ENCODE assay signal across 10 cellular contexts in the genomic region with DNA sequence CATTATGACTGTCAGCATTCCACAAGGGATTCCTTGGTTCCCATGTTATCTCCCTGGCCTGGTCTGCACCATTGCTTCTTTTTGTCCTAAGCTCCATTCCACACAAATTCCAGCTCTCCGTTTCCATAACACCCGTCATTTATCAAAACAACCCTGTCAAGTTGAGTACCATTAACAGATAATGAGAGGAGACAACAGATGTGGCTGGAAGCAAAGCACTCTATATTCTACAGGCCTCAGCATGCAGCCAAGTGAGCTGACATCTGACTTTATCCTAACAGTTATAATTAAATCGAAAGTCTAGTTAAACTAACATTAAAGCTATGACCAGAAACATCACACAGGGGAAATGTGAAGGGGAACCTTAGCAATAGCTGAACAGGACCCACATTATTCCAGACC.
DNase-seq lines count a peak whose midpoint lies in the region; ATAC-seq and TF ChIP-seq lines count a peak whose summit lies in the region.
"Had no signal": no experiment of that assay in that cellular context is flagged by ENCODE, and none has a peak within 500 bp of the region (broad histone marks: within the 10 kb centered on the region; RNA-seq: fewer than 3 reads in every experiment).

No MANE protein-coding gene starts in this region.

- H4K20me1 ChIP-seq in GM23338 (replicated peaks; ENCODE audit: insufficient read depth): no peaks in the 10 kb centered on the region; the same call in 1 of the 2 replicates

- H3K4me2 ChIP-seq in GM23338: no peak overlapping the region

- no peaks in the 10 kb centered on the region for H3K27me3 ChIP-seq in GM23338 (ENCODE audit: insufficient read depth)
- H3K27me3 ChIP-seq: left lung had no signal

- peak overlapping the region; percentile 18; the same call in 1 of the 2 replicates for H3K27ac ChIP-seq in GM23338 (ENCODE audit: low read depth)

- peaks cover 90% of the 10 kb centered on the region for H3K79me2 ChIP-seq in GM23338 (replicated peaks; ENCODE audit: insufficient read depth)

- TF ChIP-seq CTCF in GM23338 (conservative IDR thresholded peaks at IDR 0.05; ENCODE audit: low read depth in 2 of 2) (no peak), osteocyte (IDR thresholded peaks at IDR 0.05) (no peak)

- H3K36me3 ChIP-seq in GM23338 (ENCODE audit: insufficient read depth): no peaks in the 10 kb centered on the region
- H3K36me3 ChIP-seq: left lung had no signal

- no peaks in the 10 kb centered on the region for H3F3A ChIP-seq in GM23338 (replicated peaks; ENCODE audit: low read depth)

- H3K4me1 ChIP-seq in GM23338 (ENCODE audit: insufficient read depth): peaks cover 42% of the 10 kb centered on the region

- H3K4me1 Mint-ChIP-seq in GM23338 (peaks cover 55% of the 10 kb centered on the region), osteocyte (ENCODE audit: unreplicated experiment) (peaks cover 65% of the 10 kb centered on the region)

- DNase-seq in GM23338 (ENCODE audit: low spot score) (peak; percentile 47), NCI-H2196 treated with DMSO at 0.1 percent for 48 hours (lab: John Stamatoyannopoulos, UW; ENCODE audit: unreplicated experiment) (peak; percentile 71), dermis blood vessel endothelial cell (peak; percentile 27), osteocyte (ENCODE audit: extremely low spot score, unreplicated experiment) (no peak), SKM-1 (lab: John Stamatoyannopoulos, UW; ENCODE audit: unreplicated experiment) (no peak), hypothalamus (lab: John Stamatoyannopoulos, UW) (no peak)
- DNase-seq: H7, left lung had no signal

- H3K4me3 Mint-ChIP-seq in GM23338 (no peak overlapping the region), osteocyte (ENCODE audit: unreplicated experiment) (no peak overlapping the region)

- H3K9me2 ChIP-seq in GM23338 (ENCODE audit: insufficient read depth): no peaks in the 10 kb centered on the region

- no peak overlapping the region for H2AFZ ChIP-seq in GM23338

- H3K4me3 ChIP-seq in GM23338: no peak overlapping the region
- H3K4me3 ChIP-seq: left lung had no signal

- H3K27ac Mint-ChIP-seq in GM23338: 0 out of 2 replicates have a peak overlapping the region, but pooled peaks have one; percentile 20
- peak overlapping the region; percentile 61 for H3K27ac Mint-ChIP-seq in osteocyte (ENCODE audit: unreplicated experiment)

- H3K9me3 Mint-ChIP-seq in GM23338: no peaks in the 10 kb centered on the region
- H3K9me3 Mint-ChIP-seq in osteocyte (ENCODE audit: unreplicated experiment): no peaks in the 10 kb centered on the region

- ATAC-seq in GM23338: no peak
- no peak for ATAC-seq in esophagus mucosa
- no peak for ATAC-seq in GM19035 (IDR thresholded peaks at IDR 0.05; ENCODE audit: unreplicated experiment)
- ATAC-seq: left lung had no signal

- H3K27me3 Mint-ChIP-seq in GM23338 (ENCODE audit: insufficient read depth, low read depth, poor library complexity) (peaks cover 5% of the 10 kb centered on the region), osteocyte (ENCODE audit: unreplicated experiment) (no peaks in the 10 kb centered on the region)

- peaks cover 4% of the 10 kb centered on the region; the same call in 1 of the 3 replicates for H3K36me3 Mint-ChIP-seq in GM23338 (ENCODE audit: low read depth)
- no peaks in the 10 kb centered on the region for H3K36me3 Mint-ChIP-seq in osteocyte (ENCODE audit: unreplicated experiment)

TF ChIP-seq in GM23338, 12 proteins besides CTCF, POLR2A, EP300 and RAD21 (continues in another document):
- TF ChIP-seq STAT1 (IDR thresholded peaks at IDR 0.05; ENCODE audit: unreplicated experiment) (no peak), POLR2AphosphoS5 (IDR thresholded peaks at IDR 0.05; ENCODE audit: low read depth) (no peak), NANOG (IDR thresholded peaks at IDR 0.05; ENCODE audit: borderline replicate concordance) (no peak), ETS1 (IDR thresholded peaks at IDR 0.05) (no peak), EZH2phosphoT487 (IDR thresholded peaks at IDR 0.05; ENCODE audit: unreplicated experiment) (no peak), JUNB (IDR thresholded peaks at IDR 0.05; ENCODE audit: unreplicated experiment) (no peak), ZNF114 (CRISPR knock-in tag; IDR thresholded peaks at IDR 0.05) (no peak), CREB1 (CRISPR knock-in tag; IDR thresholded peaks at IDR 0.05; ENCODE audit: low read depth) (no peak), ZNF462 (CRISPR knock-in tag; IDR thresholded peaks at IDR 0.05) (no peak)

Comparison
In these comparisons a context has a peak if more than half of its experiments do, and no peak if none do; other contexts are left out.
1. DNase-seq: peak in GM23338 (single experiment), NCI-H2196 treated with DMSO at 0.1 percent for 48 hours (single experiment) and dermis blood vessel endothelial cell (single experiment); none in osteocyte (single experiment), SKM-1 (single experiment) and hypothalamus (0 of 51).